ENCODE assay signal across 9 cellular contexts in genomic region chr10:93815304-93816091, GRCh38. TPM values are rescaled to one million over a fixed set of nuclear protein-coding genes. Genes with fewer than 3 reads are reported as not detected.
DNase-seq lines count a peak whose midpoint lies in the region; ATAC-seq and TF ChIP-seq lines count a peak whose summit lies in the region.
"Had no signal": no experiment of that assay in that cellular context is flagged by ENCODE, and none has a peak within 500 bp of the region (broad histone marks: within the 10 kb centered on the region; RNA-seq: fewer than 3 reads in every experiment).

No MANE protein-coding gene starts in this region.

- H3K9ac ChIP-seq in mesendoderm (ENCODE audit: low read length): no peak overlapping the region

- no peak overlapping the region for H3K27ac Mint-ChIP-seq in CD8-positive, alpha-beta memory T cell

- TF ChIP-seq CTCF in HFF-Myc (IDR thresholded peaks at IDR 0.05; ENCODE audit: low read depth, low read length, missing control alignments) (peak; percentile 20), Peyer's patch (IDR thresholded peaks at IDR 0.05) (no peak)

- H3K27ac ChIP-seq in mesendoderm (ENCODE audit: low read depth, low read length) (no peak overlapping the region), Peyer's patch (no peak overlapping the region)
- no peak overlapping the region for H3K27ac ChIP-seq in CD8-positive, alpha-beta memory T cell (ENCODE audit: low read depth, low read length)
- H3K27ac ChIP-seq: prostate gland had no signal

- peaks cover 15 to 50% of the 10 kb centered on the region in 2 donors for H3K27me3 Mint-ChIP-seq in CD8-positive, alpha-beta memory T cell

- no peaks in the 10 kb centered on the region for H3K9me3 ChIP-seq in CD8-positive, alpha-beta memory T cell (ENCODE audit: low read length)
- H3K9me3 ChIP-seq in Peyer's patch: no peaks in the 10 kb centered on the region
- H3K9me3 ChIP-seq: prostate gland had no signal

- no peak overlapping the region for H3K4me3 ChIP-seq in HFF-Myc (replicated peaks; ENCODE audit: low read depth, low read length)
- H3K4me3 ChIP-seq in mesendoderm (ENCODE audit: low read length): no peak overlapping the region
- H3K4me3 ChIP-seq in CD8-positive, alpha-beta memory T cell (ENCODE audit: low read length): no peak overlapping the region
- no peak overlapping the region for H3K4me3 ChIP-seq in Peyer's patch
- H3K4me3 ChIP-seq: prostate gland had no signal

- H3K23ac ChIP-seq in mesendoderm (ENCODE audit: low read length): no peak overlapping the region

- H3K4ac ChIP-seq in mesendoderm (ENCODE audit: low read depth, low read length): no peak overlapping the region

- no peak overlapping the region for H4K5ac ChIP-seq in mesendoderm (ENCODE audit: low read length)

- H3K36me3 Mint-ChIP-seq in CD8-positive, alpha-beta memory T cell: no peaks in the 10 kb centered on the region

- H2BK120ac ChIP-seq in mesendoderm (ENCODE audit: low read depth, low read length): no peak overlapping the region

- POLR2A ChIA-PET in CD8-positive, alpha-beta memory T cell (lab: Charles Lee): no interaction called here

- H3K4me1 ChIP-seq in mesendoderm (ENCODE audit: control insufficient read depth, low read depth, low read length): no peaks in the 10 kb centered on the region
- H3K4me1 ChIP-seq in CD8-positive, alpha-beta memory T cell (ENCODE audit: insufficient read depth, low read length): no peaks in the 10 kb centered on the region
- no peaks in the 10 kb centered on the region for H3K4me1 ChIP-seq in Peyer's patch
- H3K4me1 ChIP-seq: prostate gland had no signal

- no peaks in the 10 kb centered on the region for H3K79me1 ChIP-seq in mesendoderm (ENCODE audit: low read length)

- ATAC-seq in GM18502 (IDR thresholded peaks at IDR 0.05; ENCODE audit: poor library complexity, unreplicated experiment): no peak

- no peak overlapping the region for H3K56ac ChIP-seq in mesendoderm (ENCODE audit: low read length)

- H2AK5ac ChIP-seq in mesendoderm (ENCODE audit: low read length): no peak overlapping the region

- no peak overlapping the region for H3K4me2 ChIP-seq in mesendoderm (ENCODE audit: low read length)

- no peak overlapping the region for H2BK5ac ChIP-seq in mesendoderm (ENCODE audit: low read length)

- H2BK15ac ChIP-seq in mesendoderm (replicated peaks; ENCODE audit: low read depth): no peak overlapping the region

- no peak overlapping the region for H3K4me3 Mint-ChIP-seq in CD8-positive, alpha-beta memory T cell

- no peak for TF ChIP-seq POLR2A in Peyer's patch (IDR thresholded peaks at IDR 0.05)

- no peak overlapping the region for H3K18ac ChIP-seq in mesendoderm (ENCODE audit: low read length)

- DNase-seq in Ammon's horn (ENCODE audit: low spot score): peak; percentile 77
- DNase-seq in HFF-Myc (ENCODE audit: extremely low read depth, low read depth): no peak
- peak in 30 of 58 donors; percentile 1 to 49 (median 15) for DNase-seq in anterior cingulate cortex (lab: John Stamatoyannopoulos, UW)
- peak; percentile 57 for DNase-seq in mesendoderm
- no peak for DNase-seq in CD8-positive, alpha-beta memory T cell
- DNase-seq in GM03348 (ENCODE audit: low spot score): no peak
- no peak for DNase-seq in Peyer's patch

- H3K79me2 ChIP-seq in mesendoderm (ENCODE audit: control insufficient read depth, insufficient read depth, low read length): no peaks in the 10 kb centered on the region

- H3K4me1 Mint-ChIP-seq in CD8-positive, alpha-beta memory T cell: peaks cover 0 to 6% (median 0%) of the 10 kb centered on the region in 3 donors

- H3K27me3 ChIP-seq in mesendoderm (ENCODE audit: insufficient read depth, low read length, poor library complexity) (no peaks in the 10 kb centered on the region), Peyer's patch (no peaks in the 10 kb centered on the region)
- H3K27me3 ChIP-seq in CD8-positive, alpha-beta memory T cell (ENCODE audit: insufficient read depth, low read length, poor library complexity, severe bottlenecking): peaks cover 5% of the 10 kb centered on the region

- CTCF ChIA-PET in CD8-positive, alpha-beta memory T cell (lab: Charles Lee): no interaction called here

- H4K8ac ChIP-seq in mesendoderm (ENCODE audit: low read depth, low read length): no peak overlapping the region

- no CpG with 5 or more reads among the region's 10 CpGs for WGBS in mesendoderm (ENCODE audit: extremely low coverage, insufficient coverage, low lambda C conversion rate)

- no peaks in the 10 kb centered on the region for H3K9me3 Mint-ChIP-seq in CD8-positive, alpha-beta memory T cell

- no peaks in the 10 kb centered on the region for H3K36me3 ChIP-seq in mesendoderm (ENCODE audit: control insufficient read depth, insufficient read depth, low read length)
- no peaks in the 10 kb centered on the region for H3K36me3 ChIP-seq in CD8-positive, alpha-beta memory T cell (ENCODE audit: insufficient read depth, low read length)
- no peaks in the 10 kb centered on the region for H3K36me3 ChIP-seq in Peyer's patch
- H3K36me3 ChIP-seq: prostate gland had no signal

RNA-seq across cellular contexts. Expression of gene LGI1, which starts 57.8 kb away (rescaled TPM):
- 0.32 TPM for polyA plus RNA-seq in mesendoderm (2013, experiment 1 of 2)
- 0.77 TPM for polyA plus RNA-seq in mesendoderm (2013, experiment 2 of 2)
- total RNA-seq in CD8-positive, alpha-beta memory T cell: not detected
- not detected for polyA plus RNA-seq in CD8-positive, alpha-beta memory T cell
- 1 to 10 TPM in 2 of 4 donors, not detected in 2; 1.1 to 1.9 TPM for total RNA-seq in Peyer's patch

Comparison
In these comparisons a context has a peak if more than half of its experiments do, and no peak if none do; other contexts are left out.
1. DNase-seq: peak in Ammon's horn (single experiment), anterior cingulate cortex (30 of 58) and mesendoderm (single experiment); none in HFF-Myc (single experiment), CD8-positive, alpha-beta memory T cell (0 of 5), GM03348 (single experiment) and Peyer's patch (0 of 3).